Comparison of ENCODE assay signal across 34 cellular contexts in the genomic region with DNA sequence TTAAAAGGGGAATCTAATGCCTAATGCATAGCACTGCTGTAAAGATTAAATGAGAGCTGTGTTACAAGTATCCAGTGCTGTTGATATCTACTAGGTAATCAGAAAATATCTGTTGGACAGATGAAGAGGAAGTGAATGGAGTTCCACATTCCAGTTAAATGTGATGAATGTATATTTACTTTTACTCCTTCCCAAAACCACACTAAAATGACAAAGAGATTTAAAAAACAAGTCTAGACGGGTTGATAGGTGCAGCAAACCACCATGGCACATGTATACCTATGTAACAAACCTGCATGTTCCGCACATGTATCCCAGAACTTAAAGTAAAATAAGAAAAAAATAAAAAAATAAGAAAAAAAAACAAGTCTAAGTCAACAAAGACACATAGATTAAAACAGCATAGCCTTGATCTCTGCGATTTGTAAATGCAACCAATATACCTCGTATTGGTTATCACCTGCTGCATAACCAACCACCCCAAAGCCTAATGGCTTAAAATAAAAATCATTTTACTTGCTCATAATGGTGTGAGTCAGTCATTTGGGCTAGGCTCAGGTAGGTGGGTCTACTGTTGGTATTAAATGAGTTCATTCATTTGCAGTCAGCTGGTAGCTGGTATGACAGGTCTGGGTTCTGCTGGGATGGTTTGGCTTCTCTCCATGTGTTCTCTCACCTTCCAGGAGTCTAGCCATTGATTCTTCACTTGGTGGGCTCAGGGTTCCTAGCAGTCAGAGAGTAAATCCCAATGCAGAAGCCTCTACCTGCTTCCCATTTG. TPM values are rescaled to one million over a fixed set of nuclear protein-coding genes. Genes with fewer than 3 reads are reported as not detected.
"Had no signal": no experiment of that assay in that cellular context is flagged by ENCODE, and none has a peak within 500 bp of the region (broad histone marks: within the 10 kb centered on the region; RNA-seq: fewer than 3 reads in every experiment).

No MANE protein-coding gene starts in this region.

- ATAC-seq: gastroesophageal sphincter; heart right ventricle; left colon; left ventricle myocardium superior; lower lobe of right lung; mucosa of descending colon; pancreas; sciatic nerve; stimulated activated effector memory CD8-positive, alpha-beta T cell treated with anti-CD3 and anti-CD28 coated beads, Interleukin-12 subunit alpha, Interleukin-12 subunit beta, amount 100 ng/mL, for 72 hours had no signal

- H3K36me3 ChIP-seq: colonic mucosa, gastroesophageal sphincter, heart right ventricle, lower lobe of right lung, neutrophil, pancreas, right atrium auricular region, stomach, thyroid gland had no signal

- H3K9me3 ChIP-seq: colonic mucosa, lower lobe of right lung, mucosa of descending colon, neutrophil, pancreas, right atrium auricular region, thyroid gland had no signal

- H3K4me1 ChIP-seq: colonic mucosa, gastroesophageal sphincter, lower lobe of right lung, pancreas, stomach, thyroid gland had no signal

- H3K4me2 ChIP-seq: smooth muscle cell had no signal

- H3K4me3 ChIP-seq: colonic mucosa, gastroesophageal sphincter, heart right ventricle, lower lobe of right lung, mucosa of descending colon, pancreas, right atrium auricular region, smooth muscle cell, stomach, thyroid gland had no signal

- H3K27me3 ChIP-seq: colonic mucosa, gastroesophageal sphincter, pancreas, right atrium auricular region, stomach, thyroid gland had no signal

- FAIRE-seq: islet of Langerhans, pancreas had no signal

- H3K27ac ChIP-seq: colonic mucosa, gastroesophageal sphincter, heart right ventricle, lower lobe of right lung, neutrophil, pancreas, right atrium auricular region, thyroid gland had no signal

- DNase-seq: colonic mucosa; effector CD8-positive, alpha-beta T cell; endodermal cell; erythroblast; foreskin fibroblast; heart right ventricle; hippocampal formation; kidney glomerular epithelial cell; left colon; left ventricle myocardium superior; lower lobe of right lung; mucosa of descending colon; naive B cell; pancreas; stimulated activated CD4-positive, alpha-beta T cell treated with anti-CD3 and anti-CD28 coated beads, Interleukin-12 subunit alpha, Interleukin-12 subunit beta, amount 100 ng/mL, for 4 hours; stimulated activated CD4-positive, alpha-beta T cell treated with anti-CD3 and anti-CD28 coated beads, Interleukin-1b, Interleukin-23, amount 100 ng/mL, for 48 hours; stimulated activated CD4-positive, alpha-beta T cell treated with anti-CD3 and anti-CD28 coated beads, Interleukin-4, amount 100 ng/mL, for 24 hours; stimulated activated naive CD4-positive, alpha-beta T cell treated with Interleukin-2 at 50 U/mL for 16 hours; stomach; thyroid gland; trophoblast cell had no signal

RNA-seq across cellular contexts. Expression of gene SLC6A5, which starts 39.7 kb away (rescaled TPM):
- total RNA-seq: chondrocyte; colonic mucosa; endodermal cell; gastroesophageal sphincter; heart right ventricle; left colon; left ventricle myocardium superior; lower lobe of right lung; mucosa of descending colon; natural killer cell treated with Interleukin-12 subunit alpha and Interleukin-12 subunit beta and Interleukin-15 and Interleukin-18, amount 100 ng/mL, for 72 hours; omental fat pad; pancreas; progenitor cell of endocrine pancreas; sciatic nerve; smooth muscle cell; stomach; subcutaneous adipose tissue; thyroid gland; urinary bladder had no signal
- polyA plus RNA-seq: heart right ventricle, pancreas, smooth muscle cell, stomach, urinary bladder had no signal
